Comparison of ENCODE assay signal across 12 cellular contexts in genomic region chr1:151639466-151639865, GRCh38. TPM values are rescaled to one million over a fixed set of nuclear protein-coding genes. Genes with fewer than 3 reads are reported as not detected.
DNase-seq lines count a peak whose midpoint lies in the region; ATAC-seq and TF ChIP-seq lines count a peak whose summit lies in the region.
"Had no signal": no experiment of that assay in that cellular context is flagged by ENCODE, and none has a peak within 500 bp of the region (broad histone marks: within the 10 kb centered on the region; RNA-seq: fewer than 3 reads in every experiment).

No MANE protein-coding gene starts in this region.

- H3K9me3 Mint-ChIP-seq in endodermal cell: no peaks in the 10 kb centered on the region
- H3K9me3 Mint-ChIP-seq: activated CD4-positive, alpha-beta T cell treated with anti-CD3 and anti-CD28 coated beads, Interleukin-2, amount 10 ng/mL, durations not matched to agents 7 days and 5 days had no signal

- H3K27me3 Mint-ChIP-seq in endodermal cell (ENCODE audit: insufficient read depth): no peaks in the 10 kb centered on the region
- H3K27me3 Mint-ChIP-seq: activated CD4-positive, alpha-beta T cell treated with anti-CD3 and anti-CD28 coated beads, Interleukin-2, amount 10 ng/mL, durations not matched to agents 7 days and 5 days had no signal

- WGBS in endodermal cell (ENCODE audit: insufficient coverage in 1 of 2, insufficient read length in 1 of 2), 2 experiments: 51 to 79% methylated on average over 2 of the region's 2 CpGs
- WGBS in mesodermal cell (ENCODE audit: insufficient coverage in 2 of 2), 2 experiments: no CpG with 5 or more reads among the region's 2 CpGs

- ATAC-seq in SK-N-SH treated with all-trans-retinoic acid at 6 μM for 48 hours: no peak
- ATAC-seq: psoas muscle had no signal

- peaks cover 33% of the 10 kb centered on the region for H3K4me1 Mint-ChIP-seq in endodermal cell
- H3K4me1 Mint-ChIP-seq: activated CD4-positive, alpha-beta T cell treated with anti-CD3 and anti-CD28 coated beads, Interleukin-2, amount 10 ng/mL, durations not matched to agents 7 days and 5 days had no signal

- DNase-seq in Daoy (ENCODE audit: low read depth) (peak; percentile 47), NCI-H226 (peak; percentile 59), endodermal cell (no peak), NCI-H345 treated with DMSO at 0.1 percent for 48 hours (lab: John Stamatoyannopoulos, UW; ENCODE audit: unreplicated experiment) (no peak), NCI-H146 treated with DMSO at 0.1 percent for 48 hours (lab: John Stamatoyannopoulos, UW; ENCODE audit: unreplicated experiment) (no peak), mesenteric fat pad (ENCODE audit: low spot score) (no peak)
- DNase-seq: activated CD4-positive, alpha-beta T cell treated with anti-CD3 and anti-CD28 coated beads, Interleukin-2, amount 10 ng/mL, durations not matched to agents 7 days and 5 days; Karpas-422; psoas muscle had no signal

- H3K4me3 ChIP-seq in endodermal cell (ENCODE audit: low read length) (peak overlapping the region; percentile 70), mesodermal cell (ENCODE audit: extremely low read depth, insufficient read depth, low read length, poor library complexity, severe bottlenecking) (no peak overlapping the region)
- H3K4me3 ChIP-seq: lung, psoas muscle had no signal

- peaks cover 16% of the 10 kb centered on the region for H3K36me3 Mint-ChIP-seq in endodermal cell (ENCODE audit: low read depth)

- no peaks in the 10 kb centered on the region for H3K27me3 ChIP-seq in endodermal cell (ENCODE audit: control insufficient read depth, insufficient read depth, low read length, poor library complexity, severe bottlenecking)

- peak overlapping the region; percentile 36 for H3K27ac ChIP-seq in endodermal cell (ENCODE audit: low read depth, low read length)
- H3K27ac ChIP-seq in mesodermal cell (ENCODE audit: low read depth, low read length, severe bottlenecking): peak overlapping the region; percentile 70
- H3K27ac ChIP-seq: psoas muscle had no signal

- peak overlapping the region; percentile 3 for H3K4me3 Mint-ChIP-seq in endodermal cell
- H3K4me3 Mint-ChIP-seq: activated CD4-positive, alpha-beta T cell treated with anti-CD3 and anti-CD28 coated beads, Interleukin-2, amount 10 ng/mL, durations not matched to agents 7 days and 5 days had no signal

- H3K4me1 ChIP-seq in endodermal cell (ENCODE audit: control insufficient read depth, insufficient read depth, low read length) (peaks cover 18% of the 10 kb centered on the region), mesodermal cell (ENCODE audit: control insufficient read depth, insufficient read depth, low read length, poor library complexity, severe bottlenecking) (peaks cover 28% of the 10 kb centered on the region)

- peaks cover 16% of the 10 kb centered on the region for H3K36me3 ChIP-seq in endodermal cell (ENCODE audit: control insufficient read depth, insufficient read depth, low read length)
- peaks cover 9% of the 10 kb centered on the region for H3K36me3 ChIP-seq in mesodermal cell (ENCODE audit: control insufficient read depth, insufficient read depth, low read length)

- no peak for TF ChIP-seq CTCF in endodermal cell (conservative IDR thresholded peaks at IDR 0.05)

- H3K9ac ChIP-seq in endodermal cell (ENCODE audit: extremely low read depth, low read length, poor library complexity, severe bottlenecking): peak overlapping the region; percentile 23

- H3K27ac Mint-ChIP-seq in endodermal cell: peak overlapping the region; percentile 65
- H3K27ac Mint-ChIP-seq: activated CD4-positive, alpha-beta T cell treated with anti-CD3 and anti-CD28 coated beads, Interleukin-2, amount 10 ng/mL, durations not matched to agents 7 days and 5 days had no signal

- no peaks in the 10 kb centered on the region for H3K9me3 ChIP-seq in endodermal cell (ENCODE audit: control insufficient read depth, low read length)
- H3K9me3 ChIP-seq in mesodermal cell (ENCODE audit: control insufficient read depth, low read length): no peaks in the 10 kb centered on the region
- H3K9me3 ChIP-seq: psoas muscle had no signal

TF ChIP-seq in SK-N-SH treated with all-trans-retinoic acid at 6 μM for 48 hours, 23 proteins besides CTCF, POLR2A, EP300 and RAD21:
- TF ChIP-seq PPARA (CRISPR knock-in tag; IDR thresholded peaks at IDR 0.05; ENCODE audit: borderline replicate concordance) (no peak), RARB (CRISPR knock-in tag; IDR thresholded peaks at IDR 0.05) (no peak), PATZ1 (CRISPR knock-in tag; IDR thresholded peaks at IDR 0.05; ENCODE audit: borderline replicate concordance) (no peak)

RNA-seq across cellular contexts. Expression of gene SNX27, which starts 27.6 kb away (rescaled TPM):
- 13.2 and 25.3 TPM in 2 replicates for total RNA-seq in Daoy (2014; rRNA removed; shearing (Covaris generic))
- total RNA-seq in endodermal cell: 10 to 100 TPM; 41.2 to 47.3 TPM
- polyA plus RNA-seq in endodermal cell (2013, experiment 1 of 2): 19.0 TPM
- 22.0 TPM for polyA plus RNA-seq in endodermal cell (2013, experiment 2 of 2)
- 20.8 TPM for polyA plus RNA-seq in mesodermal cell (2013, experiment 1 of 2)
- polyA plus RNA-seq in mesodermal cell (2013, experiment 2 of 2): 18.8 TPM
- 40.4 TPM for total RNA-seq in mesenteric fat pad

Comparison
In these comparisons a context has a peak if more than half of its experiments do, and no peak if none do; other contexts are left out.
1. DNase-seq: peak in Daoy (single experiment) and NCI-H226 (single experiment); none in endodermal cell (single experiment), NCI-H345 treated with DMSO at 0.1 percent for 48 hours (single experiment), NCI-H146 treated with DMSO at 0.1 percent for 48 hours (single experiment) and mesenteric fat pad (single experiment).